In the genomic region with DNA sequence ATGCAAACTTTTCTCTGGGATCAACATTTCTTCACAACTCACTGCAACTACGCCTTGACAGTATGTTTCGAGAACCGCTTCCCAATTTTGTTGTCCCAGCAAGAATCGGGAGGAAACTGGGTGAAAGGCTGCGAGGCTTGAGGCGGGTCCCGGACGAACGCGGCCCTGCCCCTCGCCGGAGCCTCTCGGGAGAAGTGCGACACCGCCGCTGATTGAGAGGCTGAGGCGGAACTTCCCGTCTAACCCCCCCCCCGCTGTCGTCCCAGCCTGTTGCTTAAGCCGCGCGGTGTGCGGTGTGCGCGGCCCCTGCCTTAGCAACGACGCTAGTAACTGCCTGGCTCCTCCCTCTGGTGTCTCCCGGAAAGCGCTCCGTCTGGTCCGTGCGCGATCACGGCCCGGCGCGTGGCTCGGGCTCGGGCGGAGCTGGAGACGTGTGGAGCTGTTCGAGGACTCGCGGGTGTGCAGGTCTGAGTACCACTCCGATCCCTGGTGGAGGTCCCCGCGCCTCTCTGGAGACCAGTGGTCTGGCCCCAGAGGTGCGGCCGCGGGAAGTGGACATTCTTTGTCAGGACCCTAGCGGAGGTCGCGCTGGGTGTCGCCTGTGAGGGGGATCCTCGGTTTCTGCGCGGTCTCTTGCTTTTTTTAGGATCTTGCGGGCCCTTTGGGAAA, we compare ENCODE assay signal across 8 cellular contexts. TPM values are rescaled to one million over a fixed set of nuclear protein-coding genes. Genes with fewer than 3 reads are reported as not detected.
A peak's percentile ranks its signal among the peaks of the same experiment; 100 is the strongest.
DNase-seq lines count a peak whose midpoint lies in the region; ATAC-seq and TF ChIP-seq lines count a peak whose summit lies in the region.

A gene with protein sequence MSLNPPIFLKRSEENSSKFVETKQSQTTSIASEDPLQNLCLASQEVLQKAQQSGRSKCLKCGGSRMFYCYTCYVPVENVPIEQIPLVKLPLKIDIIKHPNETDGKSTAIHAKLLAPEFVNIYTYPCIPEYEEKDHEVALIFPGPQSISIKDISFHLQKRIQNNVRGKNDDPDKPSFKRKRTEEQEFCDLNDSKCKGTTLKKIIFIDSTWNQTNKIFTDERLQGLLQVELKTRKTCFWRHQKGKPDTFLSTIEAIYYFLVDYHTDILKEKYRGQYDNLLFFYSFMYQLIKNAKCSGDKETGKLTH (plus strand): TSS at position 391 of the 669 bp plus-strand sequence. CDS start 4,120 bp downstream, outside the sequence.
A gene with protein sequence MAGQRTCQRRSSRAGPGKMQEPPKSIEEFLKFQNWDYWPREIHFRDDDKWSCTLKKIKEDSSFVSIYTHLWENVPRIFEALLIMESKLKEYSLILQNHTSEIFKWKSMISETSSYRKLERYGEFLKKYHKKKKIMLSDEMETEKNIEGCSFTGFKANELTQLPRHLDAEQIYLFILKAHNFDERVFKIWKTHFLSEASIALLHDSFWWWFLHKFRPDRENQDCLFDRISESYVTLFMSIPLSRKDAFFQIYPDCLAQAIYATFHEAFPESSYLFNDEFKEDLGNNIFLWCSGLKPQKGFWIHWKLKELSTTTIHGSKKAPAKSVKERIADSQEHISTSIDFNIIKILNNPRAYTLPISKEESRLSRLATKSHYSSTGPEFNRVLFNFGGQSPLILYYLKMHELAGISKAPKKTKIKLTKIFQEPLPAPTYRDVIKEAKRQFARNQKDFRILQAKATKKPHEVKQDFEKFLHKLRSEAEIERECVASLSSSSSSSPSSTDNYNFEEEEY (minus strand): TSS at position 161 of the 669 bp plus-strand sequence. CDS start 5,647 bp downstream, outside the sequence.

- H3K4me3 ChIP-seq in choroid plexus epithelial cell (ENCODE audit: low read depth, low read length), result peak within 1 kb of the TSS; percentile 85

- peak; percentile 6 for TF ChIP-seq CTCF in choroid plexus epithelial cell (conservative IDR thresholded peaks at IDR 0.05; ENCODE audit: low read depth, low read length)

- peak; percentile 95 for TF ChIP-seq POLR2A in GM19193 (IDR thresholded peaks at IDR 0.05; ENCODE audit: extremely low read depth, insufficient read depth, insufficient read length)

- DNase-seq in Ammon's horn (ENCODE audit: low spot score) (peak; percentile 98), NCI-H460 (ENCODE audit: extremely low read depth, low read depth) (peak; percentile 95), choroid plexus epithelial cell (ENCODE audit: low read depth) (peak; percentile 100), kidney glomerular epithelial cell (lab: John Stamatoyannopoulos, UW) (peak; percentile 95)
- peak; percentile 91 for DNase-seq in activated CD4-positive, alpha-beta T cell treated with anti-CD3 and anti-CD28 coated beads for 1 hour
- DNase-seq in stimulated activated CD4-positive, alpha-beta T cell treated with anti-CD3 and anti-CD28 coated beads, Interleukin-15, amount 100 ng/mL, for 48 hours (ENCODE audit: low read depth in 2 of 2), result peak; percentile 87 to 90

- ATAC-seq in HG03432 (IDR thresholded peaks at IDR 0.05; ENCODE audit: unreplicated experiment), result peak; percentile 98

RNA-seq across cellular contexts. Expression of the first gene that starts in this region (rescaled TPM):
- total RNA-seq in NCI-H460 (2014; rRNA removed; shearing (Covaris generic)), result 72.8 and 89.2 TPM in 2 replicates
- polyA plus RNA-seq in NCI-H460 (2014; cell fraction: nucleus; rRNA removed), result 41.6 and 71.1 TPM in 2 replicates

RNA-seq across cellular contexts. Expression of the second gene that starts in this region (rescaled TPM):
- total RNA-seq in NCI-H460 (2014; rRNA removed; shearing (Covaris generic)), result 4.0 and 6.7 TPM in 2 replicates
- polyA plus RNA-seq in NCI-H460 (2014; cell fraction: nucleus; rRNA removed), result 2.6 and 4.2 TPM in 2 replicates

Comparison
In these comparisons a context has a peak if more than half of its experiments do, and no peak if none do; other contexts are left out.
1. Peak in every context shown above with its lines: DNase-seq, ATAC-seq and H3K4me3 ChIP-seq.